In the genomic region with DNA sequence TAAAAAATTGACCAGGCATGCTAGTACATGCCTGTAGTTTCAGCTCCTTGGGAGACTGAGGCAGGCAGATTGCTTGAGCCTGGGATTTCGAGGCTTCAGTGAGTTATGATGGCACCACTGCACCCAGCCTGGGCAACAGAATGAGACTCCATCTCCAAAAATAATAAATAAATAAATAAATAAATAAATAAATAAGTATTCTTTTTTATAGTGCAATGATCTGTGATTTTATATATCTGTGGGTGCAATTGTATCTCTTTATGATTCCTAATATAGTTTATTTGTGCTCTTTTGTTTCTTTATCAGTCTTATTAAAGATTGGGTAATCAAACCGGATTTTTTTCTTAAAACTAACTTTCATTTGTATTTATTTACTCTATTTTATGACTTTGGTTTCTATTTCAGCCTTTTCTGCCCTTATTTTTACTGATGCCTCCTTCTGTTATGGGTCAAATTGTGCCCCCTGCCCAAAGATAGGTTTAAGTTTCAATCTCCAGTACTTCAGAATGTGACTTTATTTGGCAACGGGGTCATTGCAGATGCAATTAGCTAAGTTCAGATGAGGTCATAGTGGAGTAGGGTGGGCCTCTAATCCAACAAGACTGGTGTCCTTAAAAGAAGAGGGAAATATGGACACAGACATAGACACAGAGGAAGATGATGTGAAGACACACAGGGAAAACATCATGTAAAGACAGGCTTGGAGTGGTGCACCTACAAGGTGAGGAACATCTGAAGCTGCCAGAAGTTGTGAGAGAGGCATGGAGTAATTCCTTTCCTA, we compare ENCODE assay signal across 28 cellular contexts.
DNase-seq lines count a peak whose midpoint lies in the region; ATAC-seq, FAIRE-seq and TF ChIP-seq lines count a peak whose summit lies in the region.
"Had no signal": no experiment of that assay in that cellular context is flagged by ENCODE, and none has a peak within 500 bp of the region (broad histone marks: within the 10 kb centered on the region; RNA-seq: fewer than 3 reads in every experiment).

No MANE protein-coding gene starts in this region.

- H3K9me3 ChIP-seq in A549 (no peaks in the 10 kb centered on the region), HCT116 (ENCODE audit: control insufficient read depth in 1 of 2, insufficient read depth in 1 of 2, low read depth in 1 of 2, low read length in 2 of 2) (no peaks in the 10 kb centered on the region), K562 (replicated peaks; ENCODE audit: control insufficient read depth, insufficient read depth, low read depth, low read length) (no peaks in the 10 kb centered on the region)
- H3K9me3 ChIP-seq: BE2C, BLaER1 had no signal

- no peaks in the 10 kb centered on the region for H3K4me1 Mint-ChIP-seq in activated CD4-positive, alpha-beta memory T cell treated with anti-CD3 and anti-CD28 coated beads for 36 hours (ENCODE audit: low read depth)
- H3K4me1 Mint-ChIP-seq: CD14-positive monocyte; CD4-positive, CD25-positive, alpha-beta regulatory T cell; CD8-positive, alpha-beta memory T cell had no signal

- POLR2A ChIA-PET in A549 (lab: Yijun Ruan, JAX) (no interaction called here), HCT116 (lab: Charles Lee) (no interaction called here), K562 (lab: Yijun Ruan, JAX) (interaction anchor here (1.0 to 1.5 kb wide), 2 partner anchors 14 to 74 kb away, joined by 3 to 6 read pairs; no protein-coding TSS in a partner anchor)
- POLR2A ChIA-PET in activated CD4-positive, alpha-beta memory T cell treated with anti-CD3 and anti-CD28 coated beads for 36 hours (lab: Charles Lee): interaction anchor here (0.6 kb wide), 1 partner anchor 787 kb away, joined by 3 read pairs; no protein-coding TSS in a partner anchor

- TF ChIP-seq EP300 in A549 (IDR thresholded peaks at IDR 0.05) (no peak), K562 (IDR thresholded peaks at IDR 0.05; ENCODE audit: low read length) (no peak)

- 35% methylated on average over 3 of the region's 3 CpGs for WGBS in A549 (ENCODE audit: missing lambda C conversion rate)
- 13% methylated on average over 3 of the region's 3 CpGs for WGBS in K562 (ENCODE audit: insufficient coverage, low coverage, missing lambda C conversion rate)

- no peak overlapping the region for H3K27ac ChIP-seq in A549
- H3K27ac ChIP-seq in HCT116 (ENCODE audit: low read depth, low read length): no peak overlapping the region
- H3K27ac ChIP-seq in K562 (ENCODE audit: extremely low read depth, low read depth, low read length): peak overlapping the region; percentile 21; the same call in 1 of the 3 replicates
- H3K27ac ChIP-seq: 22Rv1, BLaER1 had no signal

- intact Hi-C loops in HCT116 (cut with micrococcal nuclease) (no loop called here), K562 (cut with micrococcal nuclease) (no loop called here)
- intact Hi-C loops in activated CD4-positive, alpha-beta memory T cell treated with anti-CD3 and anti-CD28 coated beads for 36 hours (cut with micrococcal nuclease): no loop called here

- H3K36me3 Mint-ChIP-seq in activated CD4-positive, alpha-beta memory T cell treated with anti-CD3 and anti-CD28 coated beads for 36 hours: no peaks in the 10 kb centered on the region
- H3K36me3 Mint-ChIP-seq: CD14-positive monocyte; CD4-positive, alpha-beta memory T cell; CD4-positive, CD25-positive, alpha-beta regulatory T cell; CD8-positive, alpha-beta memory T cell had no signal

- H4K20me1 ChIP-seq in HCT116 (ENCODE audit: insufficient read depth) (no peaks in the 10 kb centered on the region), K562 (replicated peaks; ENCODE audit: control insufficient read depth, insufficient read depth, low read length) (no peaks in the 10 kb centered on the region)
- H4K20me1 ChIP-seq: BLaER1 had no signal

- TF ChIP-seq RAD21 in A549 (conservative IDR thresholded peaks at IDR 0.05 in 1 of 2, IDR thresholded peaks at IDR 0.05 in 1 of 2) (no peak), HCT116 (IDR thresholded peaks at IDR 0.05; ENCODE audit: low read depth) (no peak), K562 (CRISPR knock-in tag; conservative IDR thresholded peaks at IDR 0.05 in 1 of 2, IDR thresholded peaks at IDR 0.05 in 1 of 2) (0 out of 4 replicates have a peak, but pooled peaks of 1 of the 2 experiments have one; percentile 3)

- in situ Hi-C loops in K562 (cut with MboI): no loop called here

- H3K4me2 ChIP-seq in A549 (no peak overlapping the region), HCT116 (ENCODE audit: low read length) (no peak overlapping the region), K562 (ENCODE audit: insufficient read depth, low read length) (no peak overlapping the region)
- H3K4me2 ChIP-seq: BLaER1 had no signal

- ATAC-seq in A549 (no peak), HCT116 (no peak), K562 (no peak), HG03108 (IDR thresholded peaks at IDR 0.05; ENCODE audit: unreplicated experiment) (no peak)
- ATAC-seq: GM12878 had no signal

- no peak overlapping the region for H3K27ac Mint-ChIP-seq in activated CD4-positive, alpha-beta memory T cell treated with anti-CD3 and anti-CD28 coated beads for 36 hours
- H3K27ac Mint-ChIP-seq: CD14-positive monocyte; CD4-positive, alpha-beta memory T cell; CD4-positive, CD25-positive, alpha-beta regulatory T cell; CD8-positive, alpha-beta memory T cell had no signal

- H3K4me1 ChIP-seq in A549: peaks cover 14% of the 10 kb centered on the region; the same call in 2 of the 3 replicates
- H3K4me1 ChIP-seq in HCT116 (ENCODE audit: control insufficient read depth in 1 of 2, insufficient read depth in 2 of 2, low read length in 2 of 2): peaks cover 23 to 59% of the 10 kb centered on the region in 2 experiments
- H3K4me1 ChIP-seq in K562 (replicated peaks in 1 of 2; ENCODE audit: control insufficient read depth in 2 of 2, insufficient read depth in 2 of 2, low read length in 2 of 2): peaks cover 37 to 51% of the 10 kb centered on the region in 2 experiments
- H3K4me1 ChIP-seq: BE2C, BLaER1 had no signal

- TF ChIP-seq CTCF in A549 (IDR thresholded peaks at IDR 0.05) (no peak), HCT116 (IDR thresholded peaks at IDR 0.05 in 2 of 3, conservative IDR thresholded peaks at IDR 0.05 in 1 of 3; ENCODE audit: borderline replicate concordance in 1 of 3, insufficient read depth in 1 of 3, low read depth in 2 of 3, low read length in 2 of 3) (no peak), K562 (IDR thresholded peaks at IDR 0.05 in 2 of 3, conservative IDR thresholded peaks at IDR 0.05 in 1 of 3; ENCODE audit: insufficient read depth in 2 of 3, low read depth in 1 of 3, low read length in 3 of 3) (no peak)

- H3K9me3 Mint-ChIP-seq in activated CD4-positive, alpha-beta memory T cell treated with anti-CD3 and anti-CD28 coated beads for 36 hours: no peaks in the 10 kb centered on the region
- H3K9me3 Mint-ChIP-seq: CD4-positive, CD25-positive, alpha-beta regulatory T cell; CD8-positive, alpha-beta memory T cell had no signal

- RAD21 ChIA-PET in HCT116 (lab: Charles Lee; ENCODE audit: low non-redundant PET in 1 of 2, low total read pairs in 2 of 2, uncharacterized antibody in 2 of 2, unreplicated experiment in 2 of 2): no interaction called here

- H3K9ac ChIP-seq in HCT116 (ENCODE audit: low read length): no peak overlapping the region
- H3K9ac ChIP-seq in K562 (ENCODE audit: insufficient read depth in 1 of 2, low read depth in 2 of 2, low read length in 2 of 2): no peak overlapping the region
- H3K9ac ChIP-seq: BLaER1 had no signal

- TF ChIP-seq POLR2A in A549 (IDR thresholded peaks at IDR 0.05; ENCODE audit: low read length) (no peak), HCT116 (IDR thresholded peaks at IDR 0.05; ENCODE audit: borderline replicate concordance, extremely low read depth, insufficient read depth, insufficient read length) (no peak), K562 (conservative IDR thresholded peaks at IDR 0.05) (no peak)

- BruUV-seq in HCT116 (replicated peaks; lab: Mats Ljungman, UMichigan) (no TSS peak), K562 (replicated peaks; lab: Mats Ljungman, UMichigan) (no TSS peak)

- no peaks in the 10 kb centered on the region for H3K9me1 ChIP-seq in K562 (ENCODE audit: control insufficient read depth, insufficient read depth, low read length)

- H3K27me3 Mint-ChIP-seq in activated CD4-positive, alpha-beta memory T cell treated with anti-CD3 and anti-CD28 coated beads for 36 hours: peaks cover 3% of the 10 kb centered on the region

- peak; percentile 30 for DNase-seq in NCI-H82 (lab: John Stamatoyannopoulos, UW)
- DNase-seq in NCI-H82 treated with DMSO at 0.1 percent for 48 hours (lab: John Stamatoyannopoulos, UW; ENCODE audit: unreplicated experiment): no peak
- DNase-seq in A549 (ENCODE audit: low read depth in 1 of 2, low spot score in 1 of 2): no peak
- no peak for DNase-seq in HCT116 (ENCODE audit: low read depth, low spot score)
- peak in 1 of 4 experiments; percentile 50 for DNase-seq in K562 (ENCODE audit: extremely low read depth in 1 of 4, low spot score in 3 of 4)
- DNase-seq in activated effector memory CD4-positive, alpha-beta T cell treated with anti-CD3 and anti-CD28 coated beads, Interleukin-2, amount 50 U/mL, for 16 hours: no peak
- DNase-seq in activated CD4-positive, alpha-beta memory T cell treated with anti-CD3 and anti-CD28 coated beads for 36 hours: no peak
- DNase-seq: ACHN; BE2C; C1 segment of cervical spinal cord; CD4-positive, alpha-beta memory T cell; CD4-positive, CD25-positive, alpha-beta regulatory T cell; CD8-positive, alpha-beta memory T cell; COR-L47; DMS 273 treated with DMSO at 0.1 percent for 48 hours; DMS153; DMS53; DMS79; DND-41; EL; GDM1 had no signal

- H3K9me2 ChIP-seq in HCT116 (ENCODE audit: insufficient read depth): no peaks in the 10 kb centered on the region

- H3K79me2 ChIP-seq in HCT116 (ENCODE audit: insufficient read depth, low read length): no peaks in the 10 kb centered on the region
- H3K79me2 ChIP-seq in K562 (ENCODE audit: control insufficient read depth, insufficient read depth, low read length): no peaks in the 10 kb centered on the region

- no peak overlapping the region for H3K4me3 Mint-ChIP-seq in activated CD4-positive, alpha-beta memory T cell treated with anti-CD3 and anti-CD28 coated beads for 36 hours
- H3K4me3 Mint-ChIP-seq: CD14-positive monocyte; CD4-positive, alpha-beta memory T cell; CD4-positive, CD25-positive, alpha-beta regulatory T cell; CD8-positive, alpha-beta memory T cell had no signal

- H3K4me3 ChIP-seq in A549 (no peak overlapping the region), HCT116 (replicated peaks in 1 of 2; ENCODE audit: low read depth in 1 of 2, low read length in 2 of 2) (no peak overlapping the region), K562 (no peak overlapping the region)
- H3K4me3 ChIP-seq: BLaER1, GM12878 had no signal

- H2AFZ ChIP-seq in HCT116 (ENCODE audit: low read depth, low read length, poor library complexity, severe bottlenecking) (peak overlapping the region; percentile 88), K562 (ENCODE audit: low read depth, low read length) (peak overlapping the region; percentile 33)

- H3K36me3 ChIP-seq in HCT116 (ENCODE audit: control insufficient read depth in 1 of 2, insufficient read depth in 2 of 2, low read length in 2 of 2): no peaks in the 10 kb centered on the region
- no peaks in the 10 kb centered on the region for H3K36me3 ChIP-seq in K562 (ENCODE audit: control insufficient read depth, insufficient read depth, low read length)
- H3K36me3 ChIP-seq: BE2C, BLaER1 had no signal

- H3K27me3 ChIP-seq in HCT116 (ENCODE audit: insufficient read depth, low read length) (no peaks in the 10 kb centered on the region), K562 (ENCODE audit: control insufficient read depth in 2 of 2, insufficient read depth in 2 of 2, low read length in 2 of 2) (no peaks in the 10 kb centered on the region)
- H3K27me3 ChIP-seq: BE2C, BLaER1 had no signal

- CTCF ChIA-PET in A549 (lab: Yijun Ruan, JAX): interaction anchor here (1.9 kb wide), 1 partner anchor 45 kb away, joined by 3 read pairs; no protein-coding TSS in a partner anchor
- CTCF ChIA-PET in HCT116 (lab: Charles Lee): no interaction called here
- CTCF ChIA-PET in K562 (lab: Yijun Ruan, JAX; ENCODE audit: low intra/inter-chr PET ratio): no interaction called here
- CTCF ChIA-PET in activated CD4-positive, alpha-beta memory T cell treated with anti-CD3 and anti-CD28 coated beads for 36 hours (lab: Charles Lee): no interaction called here

- FAIRE-seq in A549 (lab: Jason Lieb, UNC) (peak; percentile 23), K562 (lab: Jason Lieb, UNC) (no peak)
- FAIRE-seq: GM12878, GM12892, GM18507 had no signal

Comparison
In these comparisons a context has a peak if more than half of its experiments do, and no peak if none do; other contexts are left out.
1. POLR2A ChIA-PET loops: an anchor here in K562 (1.0 to 1.5 kb wide) and activated CD4-positive, alpha-beta memory T cell treated with anti-CD3 and anti-CD28 coated beads for 36 hours (0.6 kb wide); none called in A549 and HCT116.